ENCODE assay signal across 29 cellular contexts in genomic region chr6:41874741-41875140, GRCh38.
"Had no signal": no experiment of that assay in that cellular context is flagged by ENCODE, and none has a peak within 500 bp of the region (broad histone marks: within the 10 kb centered on the region; RNA-seq: fewer than 3 reads in every experiment).

No MANE protein-coding gene starts in this region.

- H3K27ac ChIP-seq: ascending aorta, breast epithelium, cardiac muscle cell, colonic mucosa, epithelial cell of prostate, esophagus squamous epithelium, gastroesophageal sphincter, heart right ventricle, hepatocyte, VCaP had no signal

- H3K27me3 ChIP-seq: ascending aorta, breast epithelium, cardiac muscle cell, colonic mucosa, esophagus squamous epithelium, gastroesophageal sphincter, heart right ventricle, hepatocyte had no signal

- H3K4me3 ChIP-seq: ascending aorta, breast epithelium, cardiac muscle cell, colonic mucosa, esophagus squamous epithelium, gastroesophageal sphincter, heart right ventricle, hepatocyte had no signal

- H3K4me1 ChIP-seq: ascending aorta, breast epithelium, colonic mucosa, esophagus squamous epithelium, gastroesophageal sphincter had no signal

- DNase-seq: activated CD4-positive, alpha-beta T cell treated with anti-CD3 and anti-CD28 coated beads for 1 hour; activated CD4-positive, alpha-beta T cell treated with anti-CD3 and anti-CD28 coated beads for 4 hours; activated CD4-positive, alpha-beta T cell treated with anti-CD3 and anti-CD28 coated beads, Interleukin-2, amount 10 ng/mL, durations not matched to agents 7 days and 5 days; activated CD4-positive, alpha-beta T cell treated with anti-CD3 and anti-CD28 coated beads, Interleukin-2, amount 50 U/mL, for 4 hours; activated CD8-positive, alpha-beta memory T cell treated with anti-CD3 and anti-CD28 coated beads for 24 hours; activated CD8-positive, alpha-beta T cell treated with anti-CD3 and anti-CD28 coated beads for 36 hours; activated effector memory CD4-positive, alpha-beta T cell treated with Interleukin-2 at 50 U/mL for 16 hours; activated gamma-delta T cell treated with Interleukin-2 at 50 U/mL for 16 hours; activated naive CD4-positive, alpha-beta T cell treated with Interleukin-2 at 50 U/mL for 16 hours; activated naive CD8-positive, alpha-beta T cell treated with anti-CD3 and anti-CD28 coated beads, Interleukin-2, amount 10 ng/mL, durations not matched to agents 7 days and 5 days; activated T-cell treated with anti-CD3 and anti-CD28 coated beads, Interleukin-2, amount 50 U/mL, for 4 hours; central memory CD4-positive, alpha-beta T cell; cerebellar nuclear complex; colonic mucosa; effector CD8-positive, alpha-beta T cell; esophagus squamous epithelium; foreskin melanocyte; heart right ventricle; T1000 had no signal

- H3K4me2 ChIP-seq: hepatocyte had no signal

- ATAC-seq: activated CD8-positive, alpha-beta T cell treated with anti-CD3 and anti-CD28 coated beads for 36 hours; activated naive CD4-positive, alpha-beta T cell treated with anti-CD3 and anti-CD28 coated beads, Interleukin-2, amount 50 U/mL, for 72 hours; activated T-cell treated with anti-CD3 and anti-CD28 coated beads, Interleukin-2, amount 50 U/mL, for 4 hours; activated T-helper 17 cell treated with anti-CD3 and anti-CD28 coated beads, Interleukin-2, amount 50 U/mL, for 72 hours; gastroesophageal sphincter; heart right ventricle; WTC11 had no signal

- H3K79me2 ChIP-seq: hepatocyte had no signal

- H3K9me3 ChIP-seq: ascending aorta, breast epithelium, colonic mucosa, esophagus squamous epithelium, gastroesophageal sphincter, heart right ventricle had no signal

- H2AFZ ChIP-seq: hepatocyte had no signal

- H3K36me3 ChIP-seq: ascending aorta, breast epithelium, cardiac muscle cell, colonic mucosa, esophagus squamous epithelium had no signal
